9 cellular contexts compared by ENCODE assay signal in genomic region chr10:21336476-21337170, GRCh38.
DNase-seq lines count a peak whose midpoint lies in the region; ATAC-seq and TF ChIP-seq lines count a peak whose summit lies in the region.
"Had no signal": no experiment of that assay in that cellular context is flagged by ENCODE, and none has a peak within 500 bp of the region (broad histone marks: within the 10 kb centered on the region; RNA-seq: fewer than 3 reads in every experiment).

No MANE protein-coding gene starts in this region.

- TF ChIP-seq CTCF in WTC11 (IDR thresholded peaks at IDR 0.05) = no peak
- TF ChIP-seq CTCF in hepatocyte (IDR thresholded peaks at IDR 0.05; ENCODE audit: poor library complexity) = no peak
- no peak for TF ChIP-seq CTCF in upper lobe of right lung (IDR thresholded peaks at IDR 0.05)

- ATAC-seq in Right ventricle myocardium inferior (peak; percentile 75), WTC11 (peak; percentile 85), upper lobe of right lung (peak; percentile 87), GM18517 (IDR thresholded peaks at IDR 0.05; ENCODE audit: unreplicated experiment) (no peak), HG03139 (IDR thresholded peaks at IDR 0.05; ENCODE audit: unreplicated experiment) (no peak)

- peaks cover 30% of the 10 kb centered on the region for H3K4me1 Mint-ChIP-seq in WTC11

- CTCF ChIA-PET in WTC11 (lab: Charles Lee) = interaction anchor here (0.6 to 2.8 kb wide), 5 partner anchors 10 to 396 kb away, joined by 3 to 11 read pairs (median 4); no protein-coding TSS in a partner anchor

- no peaks in the 10 kb centered on the region for H3K9me2 ChIP-seq in hepatocyte (replicated peaks; ENCODE audit: insufficient read depth)

- H3K9me3 Mint-ChIP-seq in WTC11 = peaks cover 8% of the 10 kb centered on the region

- DNase-seq in Right ventricle myocardium inferior (ENCODE audit: missing footprints) (no peak), cardiac septum (ENCODE audit: low spot score) (no peak), WTC11 (ENCODE audit: low spot score) (peak; percentile 25), hepatocyte (ENCODE audit: low spot score) (peak; percentile 86), upper lobe of right lung (no peak), GF-D8 (lab: John Stamatoyannopoulos, UW) (no peak)

- H3K27me3 ChIP-seq in hepatocyte (no peaks in the 10 kb centered on the region), upper lobe of right lung (no peaks in the 10 kb centered on the region)
- H3K27me3 ChIP-seq: right lobe of liver had no signal

- H2AFZ ChIP-seq in hepatocyte = no peak overlapping the region

- no peaks in the 10 kb centered on the region for H3K27me3 Mint-ChIP-seq in WTC11 (ENCODE audit: low read depth)

- peaks cover 2% of the 10 kb centered on the region; the same call in 1 of the 2 replicates for H3K36me3 Mint-ChIP-seq in WTC11

- H3K4me1 ChIP-seq in hepatocyte (ENCODE audit: insufficient read depth) = peaks cover 11% of the 10 kb centered on the region
- peaks cover 16% of the 10 kb centered on the region for H3K4me1 ChIP-seq in upper lobe of right lung
- H3K4me1 ChIP-seq: right lobe of liver had no signal

- H3K4me3 ChIP-seq in hepatocyte = no peak overlapping the region
- H3K4me3 ChIP-seq in upper lobe of right lung = no peak overlapping the region
- H3K4me3 ChIP-seq: right lobe of liver had no signal

- 33% methylated on average over 8 of the region's 8 CpGs for WGBS in hepatocyte (ENCODE audit: low lambda C conversion rate, missing lambda C conversion rate)

- H3K27ac Mint-ChIP-seq in WTC11 = peak overlapping the region; percentile 97

- H3K36me3 ChIP-seq in hepatocyte (replicated peaks; ENCODE audit: insufficient read depth, low read depth) (no peaks in the 10 kb centered on the region), upper lobe of right lung (no peaks in the 10 kb centered on the region)
- H3K36me3 ChIP-seq: right lobe of liver had no signal

- H3K79me2 ChIP-seq in hepatocyte = no peaks in the 10 kb centered on the region

- POLR2A ChIA-PET in WTC11 (lab: Charles Lee) = interaction anchor here (0.6 kb wide), 2 partner anchors 45 to 1251 kb away, joined by 3 to 6 read pairs; no protein-coding TSS in a partner anchor

- H3K9me3 ChIP-seq in hepatocyte (ENCODE audit: low read depth) (no peaks in the 10 kb centered on the region), upper lobe of right lung (no peaks in the 10 kb centered on the region)
- H3K9me3 ChIP-seq: right lobe of liver had no signal

- intact Hi-C loops in Right ventricle myocardium inferior (cut with DNase I) = loop anchor here (5.0 kb wide), 1 partner anchor 59 kb away; no protein-coding TSS in a partner anchor
- intact Hi-C loops in cardiac septum (cut with DNase I) = loop anchor here (2.0 to 5.0 kb wide), 2 partner anchors 20 to 44 kb away; no protein-coding TSS in a partner anchor
- intact Hi-C loops in upper lobe of right lung (cut with DNase I) = no loop called here

- no peaks in the 10 kb centered on the region for H4K20me1 ChIP-seq in hepatocyte (ENCODE audit: insufficient read depth, poor library complexity, severe bottlenecking)

- H3K4me2 ChIP-seq in hepatocyte = peak overlapping the region; percentile 35

- H3K4me3 Mint-ChIP-seq in WTC11 = no peak overlapping the region

- H3K27ac ChIP-seq in hepatocyte = peak overlapping the region; percentile 87
- peak overlapping the region; percentile 30 for H3K27ac ChIP-seq in upper lobe of right lung
- H3K27ac ChIP-seq: right lobe of liver had no signal

TF ChIP-seq in WTC11, 78 proteins besides CTCF, POLR2A, EP300 and RAD21:
- TF ChIP-seq NR2C2 (CRISPR knock-in tag; IDR thresholded peaks at IDR 0.05) = no peak
- TF ChIP-seq SP1 (CRISPR knock-in tag; conservative IDR thresholded peaks at IDR 0.05) = no peak
- no peak for TF ChIP-seq IRF1 (CRISPR knock-in tag; IDR thresholded peaks at IDR 0.05)
- no peak for TF ChIP-seq GRHL2 (CRISPR knock-in tag; IDR thresholded peaks at IDR 0.05; ENCODE audit: insufficient replicate concordance, severe bottlenecking)
- TF ChIP-seq JAZF1 (CRISPR knock-in tag; IDR thresholded peaks at IDR 0.05) = no peak
- no peak for TF ChIP-seq ZNF317 (CRISPR knock-in tag; IDR thresholded peaks at IDR 0.05; ENCODE audit: borderline replicate concordance, low read depth)
- TF ChIP-seq ESRRA (CRISPR knock-in tag; IDR thresholded peaks at IDR 0.05; ENCODE audit: borderline replicate concordance) = no peak
- TF ChIP-seq RELA (CRISPR knock-in tag; IDR thresholded peaks at IDR 0.05; ENCODE audit: borderline replicate concordance) = no peak
- no peak for TF ChIP-seq AFF4 (CRISPR knock-in tag; IDR thresholded peaks at IDR 0.05; ENCODE audit: borderline replicate concordance)
TF ChIP-seq in WTC11: peak in this region for 0.

Comparison
In these comparisons a context has a peak if more than half of its experiments do, and no peak if none do; other contexts are left out.
1. ATAC-seq: peak in Right ventricle myocardium inferior (single experiment), WTC11 (single experiment) and upper lobe of right lung (single experiment); none in GM18517 (single experiment) and HG03139 (single experiment).
2. DNase-seq: peak in WTC11 (single experiment) and hepatocyte (single experiment); none in Right ventricle myocardium inferior (single experiment), cardiac septum (single experiment), upper lobe of right lung (single experiment) and GF-D8 (single experiment).